7 cellular contexts compared by ENCODE assay signal in genomic region chr20:50320910-50321796, GRCh38.
DNase-seq lines count a peak whose midpoint lies in the region; ATAC-seq and TF ChIP-seq lines count a peak whose summit lies in the region.

No MANE protein-coding gene starts in this region.

- H3K4me1 ChIP-seq in HCT116 (ENCODE audit: control insufficient read depth in 1 of 2, insufficient read depth in 2 of 2, low read length in 2 of 2) (peaks cover 22 to 29% of the 10 kb centered on the region in 2 experiments), SJSA1 (replicated peaks) (peaks cover 31% of the 10 kb centered on the region), esophagus (ENCODE audit: control insufficient read depth in 2 of 2, insufficient read depth in 2 of 2, low read length in 1 of 2) (peaks cover 2 to 14% of the 10 kb centered on the region in 2 donors)

- no peak for TF ChIP-seq POLR2A in HCT116 (IDR thresholded peaks at IDR 0.05; ENCODE audit: borderline replicate concordance, extremely low read depth, insufficient read depth, insufficient read length)

- H3K9me2 ChIP-seq in HCT116 (ENCODE audit: insufficient read depth), result no peaks in the 10 kb centered on the region

- ATAC-seq in HCT116 (peak; percentile 99), HG03439 (IDR thresholded peaks at IDR 0.05; ENCODE audit: unreplicated experiment) (no peak)

- peak; percentile 15; the same call in 1 of the 2 replicates for TF ChIP-seq RAD21 in HCT116 (IDR thresholded peaks at IDR 0.05; ENCODE audit: low read depth)

- H3K4me3 ChIP-seq in HCT116 (replicated peaks in 1 of 2; ENCODE audit: low read depth in 1 of 2, low read length in 2 of 2) (peak overlapping the region; percentile 59 to 63), SJSA1 (no peak overlapping the region), esophagus (ENCODE audit: low read depth in 1 of 2, low read length in 2 of 2) (peak overlapping the region; percentile 30 to 37)

- CTCF ChIA-PET in HCT116 (lab: Charles Lee), result interaction anchor here (1.3 kb wide), 1 partner anchor 40 kb away, joined by 7 read pairs; no protein-coding TSS in a partner anchor

- H4K20me1 ChIP-seq in HCT116 (ENCODE audit: insufficient read depth), result no peaks in the 10 kb centered on the region

- POLR2A ChIA-PET in HCT116 (lab: Charles Lee), result interaction anchor here (1.2 to 1.7 kb wide), 2 partner anchors 15 to 65 kb away, joined by 4 to 5 read pairs; no protein-coding TSS in a partner anchor

- peak overlapping the region; percentile 93 for H3K4me2 ChIP-seq in HCT116 (ENCODE audit: low read length)

- RAD21 ChIA-PET in HCT116 (lab: Charles Lee; ENCODE audit: low non-redundant PET in 1 of 2, low total read pairs in 2 of 2, uncharacterized antibody in 2 of 2, unreplicated experiment in 2 of 2), result interaction anchor here (0.5 to 0.6 kb wide), 2 partner anchors 250 to 254 kb away, joined by 3 read pairs; no protein-coding TSS in a partner anchor

- no peak for TF ChIP-seq CTCF in HCT116 (IDR thresholded peaks at IDR 0.05 in 2 of 3, conservative IDR thresholded peaks at IDR 0.05 in 1 of 3; ENCODE audit: borderline replicate concordance in 1 of 3, insufficient read depth in 1 of 3, low read depth in 2 of 3, low read length in 2 of 3)
- TF ChIP-seq CTCF in neural crest cell (conservative IDR thresholded peaks at IDR 0.05), result no peak

- H3K27me3 ChIP-seq in HCT116 (ENCODE audit: insufficient read depth, low read length), result no peaks in the 10 kb centered on the region
- no peaks in the 10 kb centered on the region for H3K27me3 ChIP-seq in SJSA1 (replicated peaks)
- H3K27me3 ChIP-seq in esophagus (ENCODE audit: control insufficient read depth in 1 of 2, insufficient read depth in 2 of 2, low read length in 2 of 2), result no peaks in the 10 kb centered on the region

- H3K27me3 Mint-ChIP-seq in neural crest cell (ENCODE audit: low read depth), result peaks cover 3% of the 10 kb centered on the region

- H3K27ac ChIP-seq in HCT116 (ENCODE audit: low read depth, low read length), result peak overlapping the region; percentile 83
- H3K27ac ChIP-seq in SJSA1, result peak overlapping the region; percentile 36; the same call in 1 of the 2 replicates
- H3K27ac ChIP-seq in esophagus (ENCODE audit: low read depth in 2 of 2, low read length in 1 of 2), result peak overlapping the region; percentile 66 to 69

- TSS peak; percentile 71 for BruUV-seq in HCT116 (replicated peaks; lab: Mats Ljungman, UMichigan)

- H3K36me3 ChIP-seq in HCT116 (ENCODE audit: control insufficient read depth in 1 of 2, insufficient read depth in 2 of 2, low read length in 2 of 2), result no peaks in the 10 kb centered on the region
- no peaks in the 10 kb centered on the region for H3K36me3 ChIP-seq in SJSA1
- no peaks in the 10 kb centered on the region for H3K36me3 ChIP-seq in esophagus (ENCODE audit: control insufficient read depth in 2 of 2, insufficient read depth in 2 of 2, low read length in 1 of 2)

- peak overlapping the region; percentile 31 for H2AFZ ChIP-seq in HCT116 (ENCODE audit: low read depth, low read length, poor library complexity, severe bottlenecking)

- H3K27ac Mint-ChIP-seq in neural crest cell (ENCODE audit: unreplicated experiment), result no peak overlapping the region

- peaks cover 11% of the 10 kb centered on the region for H3K4me1 Mint-ChIP-seq in neural crest cell

- H3K9me3 Mint-ChIP-seq in neural crest cell, result no peaks in the 10 kb centered on the region

- 28 to 34% methylated on average over 21 of the region's 21 CpGs for WGBS in esophagus, 2 donors

- H3K79me2 ChIP-seq in HCT116 (ENCODE audit: insufficient read depth, low read length), result no peaks in the 10 kb centered on the region

- H3K36me3 Mint-ChIP-seq in neural crest cell (ENCODE audit: low read depth), result no peaks in the 10 kb centered on the region

- intact Hi-C loops in HCT116 (cut with micrococcal nuclease), result no loop called here

- peak overlapping the region; percentile 63 for H3K9ac ChIP-seq in HCT116 (ENCODE audit: low read length)

- no peak overlapping the region for H3K4me3 Mint-ChIP-seq in neural crest cell

- no peaks in the 10 kb centered on the region for H3K9me3 ChIP-seq in HCT116 (ENCODE audit: control insufficient read depth in 1 of 2, insufficient read depth in 1 of 2, low read depth in 1 of 2, low read length in 2 of 2)
- no peaks in the 10 kb centered on the region; the same call in 1 of the 2 replicates for H3K9me3 ChIP-seq in SJSA1 (replicated peaks)
- no peaks in the 10 kb centered on the region for H3K9me3 ChIP-seq in esophagus (ENCODE audit: control insufficient read depth in 2 of 2, insufficient read depth in 1 of 2, low read depth in 1 of 2, low read length in 1 of 2)

- DNase-seq in HCT116 (ENCODE audit: low read depth, low spot score) (peak; percentile 54), SJSA1 (ENCODE audit: low read depth in 1 of 2, low spot score in 2 of 2) (peak; percentile 83 to 93), neural crest cell (ENCODE audit: low read depth, low spot score) (peak; percentile 19), NCI-H128 (lab: John Stamatoyannopoulos, UW; ENCODE audit: unreplicated experiment) (no peak), SKM-1 (lab: John Stamatoyannopoulos, UW; ENCODE audit: unreplicated experiment) (no peak)

TF ChIP-seq in HCT116, 20 proteins besides CTCF, POLR2A, EP300 and RAD21 (continues in another document):
- TF ChIP-seq SRF (IDR thresholded peaks at IDR 0.05; ENCODE audit: low read depth) (no peak; the same call in 1 of the 2 replicates), TCF7L2 (IDR thresholded peaks at IDR 0.05; ENCODE audit: borderline replicate concordance, extremely low read depth, insufficient read depth, insufficient read length) (no peak), EGR1 (IDR thresholded peaks at IDR 0.05; ENCODE audit: low read depth) (no peak), ATF3 (IDR thresholded peaks at IDR 0.05) (no peak), MAX (IDR thresholded peaks at IDR 0.05) (no peak; the same call in 1 of the 2 replicates), CBX3 (IDR thresholded peaks at IDR 0.05; ENCODE audit: low read depth) (0 out of 2 replicates have a peak, but pooled peaks have one; percentile 40), CEBPB (IDR thresholded peaks at IDR 0.05; ENCODE audit: low read depth) (no peak), ZBTB33 (IDR thresholded peaks at IDR 0.05; ENCODE audit: extremely low read depth, insufficient replicate concordance, low read length) (no peak), JUND (IDR thresholded peaks at IDR 0.05) (peak; percentile 63), SP1 (IDR thresholded peaks at IDR 0.05; ENCODE audit: low read depth) (peak; percentile 2), POLR2AphosphoS5 (IDR thresholded peaks at IDR 0.05; ENCODE audit: low read depth, low read length) (peak; percentile 80), SIN3A (IDR thresholded peaks at IDR 0.05; ENCODE audit: low read depth) (no peak), REST (IDR thresholded peaks at IDR 0.05; ENCODE audit: low read depth) (no peak), EZH2phosphoT487 (IDR thresholded peaks at IDR 0.05; ENCODE audit: borderline replicate concordance) (no peak), FOSL1 (IDR thresholded peaks at IDR 0.05; ENCODE audit: low read depth) (peak; percentile 55), ZFX (IDR thresholded peaks at IDR 0.05) (peak; percentile 65), ELF1 (IDR thresholded peaks at IDR 0.05; ENCODE audit: borderline replicate concordance, low read depth) (no peak), EZH2 (IDR thresholded peaks at IDR 0.05) (no peak)

Comparison
In these comparisons a context has a peak if more than half of its experiments do, and no peak if none do; other contexts are left out.
1. DNase-seq: peak in HCT116 (single experiment), SJSA1 (2 of 2) and neural crest cell (single experiment); none in NCI-H128 (single experiment) and SKM-1 (single experiment).
2. Peak in every context shown above with its lines, with median percentiles within 50 percentile points of each other: H3K27ac ChIP-seq.